ENCODE assay signal across 12 cellular contexts in the genomic region with DNA sequence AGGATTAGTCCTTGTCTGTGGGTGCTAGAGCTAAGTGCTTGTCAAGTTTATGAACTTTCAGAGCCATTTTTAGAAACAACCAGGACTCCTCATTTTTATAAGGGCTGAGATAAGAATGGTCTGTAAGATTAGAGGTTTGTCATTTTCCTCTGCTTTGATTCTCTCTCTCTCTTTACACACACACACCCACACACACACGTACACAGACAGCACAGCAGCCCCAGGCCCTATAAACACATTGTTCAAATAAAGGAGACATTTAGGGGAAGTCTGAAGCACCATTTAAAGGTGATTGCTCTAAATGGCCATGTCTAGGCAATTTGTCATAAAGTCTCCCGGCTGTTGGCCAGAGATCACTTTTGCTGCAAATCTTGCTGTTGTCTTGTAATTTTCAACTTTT.
DNase-seq lines count a peak whose midpoint lies in the region; ATAC-seq and TF ChIP-seq lines count a peak whose summit lies in the region.
"Had no signal": no experiment of that assay in that cellular context is flagged by ENCODE, and none has a peak within 500 bp of the region (broad histone marks: within the 10 kb centered on the region; RNA-seq: fewer than 3 reads in every experiment).

No MANE protein-coding gene starts in this region.

- peak; percentile 54 for DNase-seq in NCI-H1436 (lab: John Stamatoyannopoulos, UW)
- DNase-seq in NCI-H2227 (lab: John Stamatoyannopoulos, UW; ENCODE audit: unreplicated experiment) = peak; percentile 82
- no peak for DNase-seq in progenitor cell of endocrine pancreas (ENCODE audit: low spot score, unreplicated experiment)
- no peak for DNase-seq in SKM-1 (lab: John Stamatoyannopoulos, UW; ENCODE audit: unreplicated experiment)
- DNase-seq in CD4-positive, alpha-beta T cell = no peak
- no peak for DNase-seq in immature natural killer cell
- DNase-seq: NCI-H1930, NCI-H345, NCI-H774, SHP77 treated with DMSO at 0.1 percent for 48 hours had no signal

- POLR2A ChIA-PET in CD4-positive, alpha-beta T cell (lab: Charles Lee) = no interaction called here

- no peak overlapping the region for H3K27ac ChIP-seq in CD4-positive, alpha-beta T cell (ENCODE audit: low read depth, low read length)

- CTCF ChIA-PET in CD4-positive, alpha-beta T cell (lab: Charles Lee) = no interaction called here

- peaks cover 17% of the 10 kb centered on the region for H3K36me3 Mint-ChIP-seq in dendritic cell treated with granulocyte-macrophage colony-stimulating factor and Interleukin-4, amounts not matched to agents 40 ng/mL and 50 ng/mL, for 4 days (ENCODE audit: low read depth)
- no peaks in the 10 kb centered on the region for H3K36me3 Mint-ChIP-seq in progenitor cell of endocrine pancreas (ENCODE audit: insufficient read depth)
- no peaks in the 10 kb centered on the region for H3K36me3 Mint-ChIP-seq in CD4-positive, alpha-beta T cell (ENCODE audit: low read depth)
- peaks cover 0 to under 1% (median 0%) of the 10 kb centered on the region in 3 donors for H3K36me3 Mint-ChIP-seq in immature natural killer cell

- H3K27me3 Mint-ChIP-seq in dendritic cell treated with granulocyte-macrophage colony-stimulating factor and Interleukin-4, amounts not matched to agents 40 ng/mL and 50 ng/mL, for 4 days = peaks cover 51% of the 10 kb centered on the region
- H3K27me3 Mint-ChIP-seq in progenitor cell of endocrine pancreas (no peaks in the 10 kb centered on the region), immature natural killer cell (ENCODE audit: low read depth in 3 of 3) (peaks cover 3 to 11% (median 4%) of the 10 kb centered on the region in 3 donors)
- peaks cover 59% of the 10 kb centered on the region for H3K27me3 Mint-ChIP-seq in CD4-positive, alpha-beta T cell

- TF ChIP-seq CTCF in progenitor cell of endocrine pancreas (IDR thresholded peaks at IDR 0.05; ENCODE audit: unreplicated experiment) = no peak
- no peak for TF ChIP-seq CTCF in CD4-positive, alpha-beta T cell (IDR thresholded peaks at IDR 0.05)

- peaks cover 16% of the 10 kb centered on the region for H3K9me3 Mint-ChIP-seq in dendritic cell treated with granulocyte-macrophage colony-stimulating factor and Interleukin-4, amounts not matched to agents 40 ng/mL and 50 ng/mL, for 4 days
- H3K9me3 Mint-ChIP-seq in progenitor cell of endocrine pancreas (ENCODE audit: low read depth) = no peaks in the 10 kb centered on the region
- H3K9me3 Mint-ChIP-seq in CD4-positive, alpha-beta T cell = no peaks in the 10 kb centered on the region
- no peaks in the 10 kb centered on the region for H3K9me3 Mint-ChIP-seq in immature natural killer cell

- no peak for ATAC-seq in CD4-positive, alpha-beta T cell (ENCODE audit: poor library complexity)
- ATAC-seq: HCT116 had no signal

- H3K27ac Mint-ChIP-seq in dendritic cell treated with granulocyte-macrophage colony-stimulating factor and Interleukin-4, amounts not matched to agents 40 ng/mL and 50 ng/mL, for 4 days = peak overlapping the region; percentile 68
- H3K27ac Mint-ChIP-seq in progenitor cell of endocrine pancreas (peak overlapping the region; percentile 14), immature natural killer cell (no peak overlapping the region)
- no peak overlapping the region for H3K27ac Mint-ChIP-seq in CD4-positive, alpha-beta T cell

- peaks cover 9% of the 10 kb centered on the region for H3K27me3 ChIP-seq in CD4-positive, alpha-beta T cell (ENCODE audit: control insufficient read depth, insufficient read depth, low read length)

- H3K4me1 Mint-ChIP-seq in dendritic cell treated with granulocyte-macrophage colony-stimulating factor and Interleukin-4, amounts not matched to agents 40 ng/mL and 50 ng/mL, for 4 days (ENCODE audit: low read depth) = peaks cover 57% of the 10 kb centered on the region
- H3K4me1 Mint-ChIP-seq in progenitor cell of endocrine pancreas (ENCODE audit: low read depth) (peaks cover 37% of the 10 kb centered on the region), immature natural killer cell (no peaks in the 10 kb centered on the region)
- H3K4me1 Mint-ChIP-seq in CD4-positive, alpha-beta T cell (ENCODE audit: low read depth) = no peaks in the 10 kb centered on the region

- no peaks in the 10 kb centered on the region for H3K9me3 ChIP-seq in CD4-positive, alpha-beta T cell (ENCODE audit: control insufficient read depth, low read length)

- H3K4me3 Mint-ChIP-seq in dendritic cell treated with granulocyte-macrophage colony-stimulating factor and Interleukin-4, amounts not matched to agents 40 ng/mL and 50 ng/mL, for 4 days = no peak overlapping the region
- H3K4me3 Mint-ChIP-seq in progenitor cell of endocrine pancreas (ENCODE audit: low read depth) (no peak overlapping the region), immature natural killer cell (no peak overlapping the region)
- no peak overlapping the region for H3K4me3 Mint-ChIP-seq in CD4-positive, alpha-beta T cell

- intact Hi-C loops in dendritic cell treated with granulocyte-macrophage colony-stimulating factor and Interleukin-4, amounts not matched to agents 40 ng/mL and 50 ng/mL, for 4 days (cut with micrococcal nuclease) = no loop called here
- intact Hi-C loops in CD4-positive, alpha-beta T cell (cut with DNase I, micrococcal nuclease) = no loop called here

Comparison
In these comparisons a context has a peak if more than half of its experiments do, and no peak if none do; other contexts are left out.
1. DNase-seq: peak in NCI-H1436 (single experiment) and NCI-H2227 (single experiment); none in progenitor cell of endocrine pancreas (single experiment), SKM-1 (single experiment), CD4-positive, alpha-beta T cell (0 of 10) and immature natural killer cell (0 of 3).
2. H3K27ac Mint-ChIP-seq: peak in dendritic cell treated with granulocyte-macrophage colony-stimulating factor and Interleukin-4, amounts not matched to agents 40 ng/mL and 50 ng/mL, for 4 days (single experiment) and progenitor cell of endocrine pancreas (single experiment); none in CD4-positive, alpha-beta T cell (single experiment) and immature natural killer cell (0 of 6).